In the genomic region with DNA sequence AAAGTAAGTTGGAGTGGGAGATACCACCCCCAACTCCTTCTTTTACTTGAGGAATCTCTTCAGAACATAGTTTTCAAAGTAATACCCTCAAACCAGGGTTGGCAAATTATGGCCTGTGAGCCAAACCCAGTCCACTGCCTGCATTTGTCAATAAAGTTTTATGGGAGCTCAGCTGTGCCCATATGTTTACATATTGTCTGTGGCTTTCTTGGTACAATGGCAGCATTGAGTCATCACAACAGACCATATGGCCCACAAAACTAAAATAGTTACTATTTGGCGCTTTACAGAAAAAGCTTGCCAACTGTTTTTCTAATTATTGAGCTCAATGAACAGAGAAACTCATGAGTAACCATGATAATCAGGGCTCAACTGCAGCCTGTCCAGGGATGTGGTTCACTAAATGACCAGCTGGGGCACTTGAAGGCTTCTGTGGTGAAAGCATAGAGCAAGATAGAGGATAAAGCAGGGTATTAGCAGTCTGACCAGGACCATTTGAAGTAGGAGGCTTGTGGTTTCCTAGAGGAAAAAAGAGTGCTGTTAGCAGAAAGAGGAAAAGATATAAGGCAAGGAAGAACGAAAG, we compare ENCODE assay signal across 17 cellular contexts.
DNase-seq lines count a peak whose midpoint lies in the region; ATAC-seq and TF ChIP-seq lines count a peak whose summit lies in the region.
"Had no signal": no experiment of that assay in that cellular context is flagged by ENCODE, and none has a peak within 500 bp of the region (broad histone marks: within the 10 kb centered on the region; RNA-seq: fewer than 3 reads in every experiment).

No MANE protein-coding gene starts in this region.

- H3K4ac ChIP-seq in IMR-90 (ENCODE audit: low read depth, low read length): no peak overlapping the region

- no peak overlapping the region for H4K91ac ChIP-seq in IMR-90 (ENCODE audit: insufficient read depth, low read depth, low read length)

- no peak overlapping the region for H3K4me3 Mint-ChIP-seq in stimulated activated naive CD8-positive, alpha-beta T cell treated with anti-CD3 and anti-CD28 coated beads, Interleukin-15, amount 100 ng/mL, for 72 hours
- H3K4me3 Mint-ChIP-seq in activated CD8-positive, alpha-beta T cell treated with anti-CD3 and anti-CD28 coated beads, Interleukin-2, amount 10 ng/mL, durations not matched to agents 7 days and 5 days: no peak overlapping the region
- H3K4me3 Mint-ChIP-seq: activated T-helper 1 cell treated with anti-CD3 and anti-CD28 coated beads, Interleukin-12 subunit alpha, Interleukin-12 subunit beta, Interleukin-2, Interleukin-4 antibody, amounts not matched to agents 30 ng/mL and 10 ng/mL and 1 ng/mL, durations not matched to agents 14 hours and 24 hours and 36 hours; CD4-positive, CD25-positive, alpha-beta regulatory T cell had no signal

- no peaks in the 10 kb centered on the region for H3K36me3 ChIP-seq in BJ (ENCODE audit: control insufficient read depth, insufficient read depth, low read length)
- no peaks in the 10 kb centered on the region for H3K36me3 ChIP-seq in IMR-90 (ENCODE audit: control insufficient read depth, insufficient read depth, low read length)
- no peaks in the 10 kb centered on the region for H3K36me3 ChIP-seq in WERI-Rb-1

- no peak overlapping the region for H2AFZ ChIP-seq in IMR-90 (replicated peaks; ENCODE audit: low read length, poor library complexity)

- H3K9me3 Mint-ChIP-seq in stimulated activated naive CD8-positive, alpha-beta T cell treated with anti-CD3 and anti-CD28 coated beads, Interleukin-15, amount 100 ng/mL, for 72 hours: peaks cover 4 to 5% of the 10 kb centered on the region in 2 donors
- no peaks in the 10 kb centered on the region for H3K9me3 Mint-ChIP-seq in activated CD8-positive, alpha-beta T cell treated with anti-CD3 and anti-CD28 coated beads, Interleukin-2, amount 10 ng/mL, durations not matched to agents 7 days and 5 days (ENCODE audit: insufficient read depth)
- H3K9me3 Mint-ChIP-seq: activated T-helper 1 cell treated with anti-CD3 and anti-CD28 coated beads, Interleukin-12 subunit alpha, Interleukin-12 subunit beta, Interleukin-2, Interleukin-4 antibody, amounts not matched to agents 30 ng/mL and 10 ng/mL and 1 ng/mL, durations not matched to agents 14 hours and 24 hours and 36 hours had no signal

- no peaks in the 10 kb centered on the region for H4K20me1 ChIP-seq in IMR-90 (ENCODE audit: insufficient read depth, low read length)

- dilution Hi-C loops in IMR-90 (cut with HindIII; ENCODE audit: low sequenced_read_pairs, unreplicated experiment): no loop called here

- in situ Hi-C loops in IMR-90 (cut with MboI; ENCODE audit: low sequenced_read_pairs): no loop called here

- no peak for DNase-seq in BJ (ENCODE audit: low read depth)
- no peak for DNase-seq in IMR-90
- peak; percentile 24 for DNase-seq in WERI-Rb-1
- DNase-seq in kidney tubule cell (ENCODE audit: low spot score): peak; percentile 5
- no peak for DNase-seq in stimulated activated naive CD8-positive, alpha-beta T cell treated with anti-CD3 and anti-CD28 coated beads, Interleukin-15, amount 100 ng/mL, for 72 hours
- no peak for DNase-seq in activated CD8-positive, alpha-beta T cell treated with anti-CD3 and anti-CD28 coated beads, Interleukin-2, amount 10 ng/mL, durations not matched to agents 7 days and 5 days
- DNase-seq in GM10266 (ENCODE audit: extremely low spot score): no peak
- DNase-seq: CD4-positive, CD25-positive, alpha-beta regulatory T cell; GOT3; hypothalamus; posterior cingulate gyrus; stimulated activated CD4-positive, alpha-beta T cell treated with anti-CD3 and anti-CD28 coated beads, Interleukin-4, amount 100 ng/mL, for 24 hours; stimulated activated naive CD8-positive, alpha-beta T cell treated with anti-CD3 and anti-CD28 coated beads, Interleukin-15, Interleukin-2, amounts not matched to agents 100 U/mL and 50 U/mL, for 24 hours; SW 1271 had no signal

- TF ChIP-seq POLR2A in IMR-90 (IDR thresholded peaks at IDR 0.05; ENCODE audit: low read depth, low read length): no peak

- H3K14ac ChIP-seq in IMR-90 (replicated peaks; ENCODE audit: low read depth, low read length): no peak overlapping the region

- H2BK15ac ChIP-seq in IMR-90 (ENCODE audit: low read depth, low read length): no peak overlapping the region

- H3K9me1 ChIP-seq in IMR-90 (ENCODE audit: insufficient read depth, low read length): no peaks in the 10 kb centered on the region

- WGBS in IMR-90 (ENCODE audit: extremely low coverage in 2 of 2, insufficient read length in 1 of 2), 2 experiments: no CpG with 5 or more reads among the region's 2 CpGs

- no peak overlapping the region for H2BK20ac ChIP-seq in IMR-90 (ENCODE audit: low read depth, low read length)

- TF ChIP-seq CTCF in BJ (IDR thresholded peaks at IDR 0.05; ENCODE audit: insufficient read depth, low read depth, low read length) (peak; percentile 26; the same call in 1 of the 2 replicates), IMR-90 (conservative IDR thresholded peaks at IDR 0.05; ENCODE audit: low read depth, low read length) (no peak), WERI-Rb-1 (IDR thresholded peaks at IDR 0.05; ENCODE audit: low read depth, low read length) (peak; percentile 32; the same call in 1 of the 2 replicates), GM10266 (IDR thresholded peaks at IDR 0.05; ENCODE audit: control insufficient read depth, insufficient read depth, low read depth, missing control alignments) (no peak)

- no peaks in the 10 kb centered on the region for H3K27me3 Mint-ChIP-seq in stimulated activated naive CD8-positive, alpha-beta T cell treated with anti-CD3 and anti-CD28 coated beads, Interleukin-15, amount 100 ng/mL, for 72 hours
- H3K27me3 Mint-ChIP-seq in activated CD8-positive, alpha-beta T cell treated with anti-CD3 and anti-CD28 coated beads, Interleukin-2, amount 10 ng/mL, durations not matched to agents 7 days and 5 days (ENCODE audit: low read depth): no peaks in the 10 kb centered on the region

- peaks cover 3% of the 10 kb centered on the region; the same call in 1 of the 2 replicates for H3K9me3 ChIP-seq in IMR-90 (ENCODE audit: control insufficient read depth, insufficient read depth, low read length)
- H3K9me3 ChIP-seq in WERI-Rb-1 (ENCODE audit: severe bottlenecking): no peaks in the 10 kb centered on the region

- no peaks in the 10 kb centered on the region for H3K4me1 Mint-ChIP-seq in stimulated activated naive CD8-positive, alpha-beta T cell treated with anti-CD3 and anti-CD28 coated beads, Interleukin-15, amount 100 ng/mL, for 72 hours
- peaks cover 5% of the 10 kb centered on the region for H3K4me1 Mint-ChIP-seq in activated CD8-positive, alpha-beta T cell treated with anti-CD3 and anti-CD28 coated beads, Interleukin-2, amount 10 ng/mL, durations not matched to agents 7 days and 5 days (ENCODE audit: low read depth)
- H3K4me1 Mint-ChIP-seq: CD4-positive, CD25-positive, alpha-beta regulatory T cell had no signal

- H2AK9ac ChIP-seq in IMR-90 (replicated peaks; ENCODE audit: low read depth, low read length, poor library complexity): no peak overlapping the region

- peaks cover 3% of the 10 kb centered on the region; the same call in 1 of the 2 replicates for H3K27me3 ChIP-seq in BJ (ENCODE audit: control insufficient read depth, insufficient read depth, low read length)
- peaks cover 9% of the 10 kb centered on the region for H3K27me3 ChIP-seq in IMR-90 (ENCODE audit: control insufficient read depth, insufficient read depth, low read length)
- peaks cover 12% of the 10 kb centered on the region for H3K27me3 ChIP-seq in WERI-Rb-1 (ENCODE audit: insufficient read depth, low read depth, severe bottlenecking)

- ATAC-seq in IMR-90 (ENCODE audit: low read depth) (peak; percentile 49; the same call in 1 of the 2 replicates), GM21825 (IDR thresholded peaks at IDR 0.05; ENCODE audit: unreplicated experiment) (no peak)
- no peak for ATAC-seq in stimulated activated naive CD8-positive, alpha-beta T cell treated with anti-CD3 and anti-CD28 coated beads, Interleukin-15, amount 100 ng/mL, for 72 hours
- ATAC-seq in activated CD8-positive, alpha-beta T cell treated with anti-CD3 and anti-CD28 coated beads, Interleukin-2, amount 10 ng/mL, durations not matched to agents 7 days and 5 days: no peak
- ATAC-seq: stimulated activated naive CD8-positive, alpha-beta T cell treated with anti-CD3 and anti-CD28 coated beads, Interleukin-15, Interleukin-2, amounts not matched to agents 100 U/mL and 50 U/mL, for 24 hours had no signal

- H3K23ac ChIP-seq in IMR-90 (ENCODE audit: low read depth, low read length): no peak overlapping the region

- no peak overlapping the region for H3K27ac Mint-ChIP-seq in stimulated activated naive CD8-positive, alpha-beta T cell treated with anti-CD3 and anti-CD28 coated beads, Interleukin-15, amount 100 ng/mL, for 72 hours
- no peak overlapping the region for H3K27ac Mint-ChIP-seq in activated CD8-positive, alpha-beta T cell treated with anti-CD3 and anti-CD28 coated beads, Interleukin-2, amount 10 ng/mL, durations not matched to agents 7 days and 5 days
- H3K27ac Mint-ChIP-seq: activated T-helper 1 cell treated with anti-CD3 and anti-CD28 coated beads, Interleukin-12 subunit alpha, Interleukin-12 subunit beta, Interleukin-2, Interleukin-4 antibody, amounts not matched to agents 30 ng/mL and 10 ng/mL and 1 ng/mL, durations not matched to agents 14 hours and 24 hours and 36 hours had no signal

- no peak overlapping the region for H3K4me2 ChIP-seq in IMR-90 (ENCODE audit: low read depth, low read length)

- POLR2A ChIA-PET in BJ (lab: Charles Lee): no interaction called here
- POLR2A ChIA-PET in IMR-90 (lab: Charles Lee; ENCODE audit: unreplicated experiment): no interaction called here
- POLR2A ChIA-PET in activated CD8-positive, alpha-beta T cell treated with anti-CD3 and anti-CD28 coated beads, Interleukin-2, amount 10 ng/mL, durations not matched to agents 7 days and 5 days (lab: Charles Lee): no interaction called here

- H2AK5ac ChIP-seq in IMR-90 (ENCODE audit: low read depth, low read length): no peak overlapping the region

- H3K36me3 Mint-ChIP-seq in activated CD8-positive, alpha-beta T cell treated with anti-CD3 and anti-CD28 coated beads, Interleukin-2, amount 10 ng/mL, durations not matched to agents 7 days and 5 days (ENCODE audit: low read depth): no peaks in the 10 kb centered on the region
- H3K36me3 Mint-ChIP-seq: brain; CD4-positive, CD25-positive, alpha-beta regulatory T cell had no signal

- no peak overlapping the region for H3K18ac ChIP-seq in IMR-90 (ENCODE audit: low read depth, low read length)

- intact Hi-C loops in IMR-90 (cut with micrococcal nuclease): no loop called here

- BruUV-seq in IMR-90 (replicated peaks; lab: Mats Ljungman, UMichigan): no TSS peak

- H3K79me1 ChIP-seq in IMR-90 (ENCODE audit: low read depth in 1 of 2, low read length in 2 of 2): no peaks in the 10 kb centered on the region

- H3K4me3 ChIP-seq in BJ (ENCODE audit: low read depth, low read length) (no peak overlapping the region), IMR-90 (ENCODE audit: insufficient read depth, low read depth, low read length) (no peak overlapping the region), WERI-Rb-1 (ENCODE audit: low read depth, low read length) (no peak overlapping the region)

- no peak for TF ChIP-seq RAD21 in IMR-90 (IDR thresholded peaks at IDR 0.05; ENCODE audit: low read length)

- CTCF ChIA-PET in BJ (lab: Yijun Ruan, JAX): interaction anchor here (0.8 to 1.1 kb wide), 2 partner anchors 27 to 40 kb away, joined by 3 read pairs; no protein-coding TSS in a partner anchor
- CTCF ChIA-PET in IMR-90 (lab: Yijun Ruan, JAX): interaction anchor here (0.6 kb wide), 1 partner anchor 11 kb away, joined by 3 read pairs; no protein-coding TSS in a partner anchor
- CTCF ChIA-PET in activated CD8-positive, alpha-beta T cell treated with anti-CD3 and anti-CD28 coated beads, Interleukin-2, amount 10 ng/mL, durations not matched to agents 7 days and 5 days (lab: Charles Lee): interaction anchor here (0.8 to 1.0 kb wide), 3 partner anchors 12 to 184 kb away, joined by 3 to 4 read pairs (median 3); no protein-coding TSS in a partner anchor

- H3K9ac ChIP-seq in IMR-90 (ENCODE audit: low read depth, low read length): no peak overlapping the region

- no peak overlapping the region for H4K5ac ChIP-seq in IMR-90 (ENCODE audit: low read depth, low read length)

- no peak overlapping the region for H2BK120ac ChIP-seq in IMR-90 (ENCODE audit: low read depth, low read length)

- H3K27ac ChIP-seq in IMR-90 (ENCODE audit: insufficient read depth, low read length) (no peak overlapping the region), WERI-Rb-1 (no peak overlapping the region)

- no peaks in the 10 kb centered on the region for H3K4me1 ChIP-seq in IMR-90 (ENCODE audit: control insufficient read depth, insufficient read depth, low read length)

- no peak overlapping the region for H2BK5ac ChIP-seq in IMR-90 (ENCODE audit: low read depth, low read length, poor library complexity, severe bottlenecking)

- H4K8ac ChIP-seq in IMR-90 (ENCODE audit: low read depth in 2 of 2, low read length in 2 of 2): no peak overlapping the region

- no peak overlapping the region for H3K56ac ChIP-seq in IMR-90 (ENCODE audit: extremely low read depth, insufficient read depth, low read length)

Comparison
In these comparisons a context has a peak if more than half of its experiments do, and no peak if none do; other contexts are left out.
1. DNase-seq: peak in WERI-Rb-1 (single experiment) and kidney tubule cell (single experiment); none in BJ (single experiment), IMR-90 (single experiment), stimulated activated naive CD8-positive, alpha-beta T cell treated with anti-CD3 and anti-CD28 coated beads, Interleukin-15, amount 100 ng/mL, for 72 hours (0 of 2), activated CD8-positive, alpha-beta T cell treated with anti-CD3 and anti-CD28 coated beads, Interleukin-2, amount 10 ng/mL, durations not matched to agents 7 days and 5 days (single experiment) and GM10266 (single experiment).
2. CTCF ChIP-seq: peak in BJ (single experiment) and WERI-Rb-1 (single experiment); none in IMR-90 (single experiment) and GM10266 (single experiment).